ENCODE assay signal across 2 cellular contexts in genomic region chr1:35255276-35255675, GRCh38.
TF ChIP-seq lines count a peak whose summit lies in the region.

No MANE protein-coding gene starts in this region.

TF ChIP-seq in HEK293, 187 proteins besides CTCF, POLR2A, EP300 and RAD21 (continued from another document):
- TF ChIP-seq BCL6B (tag by site-specific recombination; IDR thresholded peaks at IDR 0.05), result peak; percentile 73; the same call in 1 of the 2 replicates
- no peak for TF ChIP-seq ZNF830 (tag by site-specific recombination; IDR thresholded peaks at IDR 0.05; ENCODE audit: low read depth)
- no peak for TF ChIP-seq GFI1B (tag by site-specific recombination; IDR thresholded peaks at IDR 0.05)

TF ChIP-seq in K562, 482 proteins besides CTCF, POLR2A, EP300 and RAD21 (continued from another document):
- TF ChIP-seq, protein P1, sequence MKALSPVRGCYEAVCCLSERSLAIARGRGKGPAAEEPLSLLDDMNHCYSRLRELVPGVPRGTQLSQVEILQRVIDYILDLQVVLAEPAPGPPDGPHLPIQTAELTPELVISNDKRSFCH (CRISPR knock-in tag; IDR thresholded peaks at IDR 0.05), result no peak
- TF ChIP-seq, protein P1 (tag; IDR thresholded peaks at IDR 0.05), result peak; percentile 18; the same call in 1 of the 2 replicates
- peak; percentile 72 for TF ChIP-seq NCOR1 (IDR thresholded peaks at IDR 0.05)
- peak; percentile 25 for TF ChIP-seq RFX1 (IDR thresholded peaks at IDR 0.05)
- no peak for TF ChIP-seq E2F5 (CRISPR knock-in tag; IDR thresholded peaks at IDR 0.05)
- 0 out of 4 replicates have a peak, but pooled peaks of 1 of the 2 experiments have one; percentile 31 for TF ChIP-seq MNT (conservative IDR thresholded peaks at IDR 0.05)
- TF ChIP-seq CBFA2T2 (conservative IDR thresholded peaks at IDR 0.05), result peak; percentile 63
- peak; percentile 68 for TF ChIP-seq MTA2 (IDR thresholded peaks at IDR 0.05; ENCODE audit: low read depth)
- no peak for TF ChIP-seq CEBPG (CRISPR knock-in tag; IDR thresholded peaks at IDR 0.05)
- no peak for TF ChIP-seq CEBPG (tag; conservative IDR thresholded peaks at IDR 0.05 in 1 of 2, IDR thresholded peaks at IDR 0.05 in 1 of 2)
- no peak for TF ChIP-seq HMBOX1 (IDR thresholded peaks at IDR 0.05)
- peak; percentile 89 for TF ChIP-seq ARID1B (IDR thresholded peaks at IDR 0.05)
- TF ChIP-seq RCOR1 (IDR thresholded peaks at IDR 0.05; ENCODE audit: borderline replicate concordance in 1 of 2, low read depth in 2 of 2, low read length in 2 of 2), result peak; percentile 83 to 98; a peak in 3 of 4 replicates
- TF ChIP-seq TAL1 (IDR thresholded peaks at IDR 0.05), result peak; percentile 81
- no peak for TF ChIP-seq MAFF (IDR thresholded peaks at IDR 0.05; ENCODE audit: low read length)
- TF ChIP-seq HDAC2 (IDR thresholded peaks at IDR 0.05), result peak; percentile 96
- TF ChIP-seq JUND (IDR thresholded peaks at IDR 0.05; ENCODE audit: borderline replicate concordance, low read depth, low read length), result no peak
- peak; percentile 11; the same call in 1 of the 3 replicates for TF ChIP-seq JUND (tag; IDR thresholded peaks at IDR 0.05; ENCODE audit: borderline replicate concordance, low read depth, low read length)
- peak; percentile 79 for TF ChIP-seq SMAD4 (CRISPR knock-in tag; conservative IDR thresholded peaks at IDR 0.05)
- TF ChIP-seq STAT5A (IDR thresholded peaks at IDR 0.05; ENCODE audit: borderline replicate concordance, low read length), result peak; percentile 76
- TF ChIP-seq ARNT (IDR thresholded peaks at IDR 0.05), result peak in 1 of 2 experiments; percentile 67; a peak in 1 of 4 replicates
- peak; percentile 72; the same call in 1 of the 2 replicates for TF ChIP-seq TEAD4 (IDR thresholded peaks at IDR 0.05; ENCODE audit: low read length)
- no peak for TF ChIP-seq TEAD4 (CRISPR knock-in tag; IDR thresholded peaks at IDR 0.05; ENCODE audit: borderline replicate concordance)
- 0 out of 2 replicates have a peak, but pooled peaks have one; percentile 56 for TF ChIP-seq SMARCA4 (IDR thresholded peaks at IDR 0.05)
- TF ChIP-seq CBFA2T3 (IDR thresholded peaks at IDR 0.05), result peak; percentile 82
- peak in 1 of 2 experiments; percentile 94; a peak in 2 of 4 replicates for TF ChIP-seq HDAC1 (IDR thresholded peaks at IDR 0.05)
- TF ChIP-seq TEAD1 (CRISPR knock-in tag; IDR thresholded peaks at IDR 0.05), result 0 out of 4 replicates have a peak, but pooled peaks of 1 of the 2 experiments have one; percentile 42
- TF ChIP-seq TCF3 (CRISPR knock-in tag; IDR thresholded peaks at IDR 0.05), result peak; percentile 66
- no peak for TF ChIP-seq E2F3 (CRISPR knock-in tag; IDR thresholded peaks at IDR 0.05)
- 0 out of 2 replicates have a peak, but pooled peaks have one; percentile 10 for TF ChIP-seq NR2F6 (CRISPR knock-in tag; IDR thresholded peaks at IDR 0.05)
- peak; percentile 47 for TF ChIP-seq CCNT2 (IDR thresholded peaks at IDR 0.05; ENCODE audit: borderline replicate concordance, extremely low read depth, insufficient read length, low read depth, low read length)
- TF ChIP-seq, protein P2, sequence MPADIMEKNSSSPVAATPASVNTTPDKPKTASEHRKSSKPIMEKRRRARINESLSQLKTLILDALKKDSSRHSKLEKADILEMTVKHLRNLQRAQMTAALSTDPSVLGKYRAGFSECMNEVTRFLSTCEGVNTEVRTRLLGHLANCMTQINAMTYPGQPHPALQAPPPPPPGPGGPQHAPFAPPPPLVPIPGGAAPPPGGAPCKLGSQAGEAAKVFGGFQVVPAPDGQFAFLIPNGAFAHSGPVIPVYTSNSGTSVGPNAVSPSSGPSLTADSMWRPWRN (IDR thresholded peaks at IDR 0.05; ENCODE audit: low read depth), result peak; percentile 76
- 0 out of 2 replicates have a peak, but pooled peaks have one; percentile 37 for TF ChIP-seq GATAD2B (IDR thresholded peaks at IDR 0.05; ENCODE audit: borderline replicate concordance)
- TF ChIP-seq EP400 (IDR thresholded peaks at IDR 0.05), result peak; percentile 19; the same call in 1 of the 2 replicates
- TF ChIP-seq, protein P3, sequence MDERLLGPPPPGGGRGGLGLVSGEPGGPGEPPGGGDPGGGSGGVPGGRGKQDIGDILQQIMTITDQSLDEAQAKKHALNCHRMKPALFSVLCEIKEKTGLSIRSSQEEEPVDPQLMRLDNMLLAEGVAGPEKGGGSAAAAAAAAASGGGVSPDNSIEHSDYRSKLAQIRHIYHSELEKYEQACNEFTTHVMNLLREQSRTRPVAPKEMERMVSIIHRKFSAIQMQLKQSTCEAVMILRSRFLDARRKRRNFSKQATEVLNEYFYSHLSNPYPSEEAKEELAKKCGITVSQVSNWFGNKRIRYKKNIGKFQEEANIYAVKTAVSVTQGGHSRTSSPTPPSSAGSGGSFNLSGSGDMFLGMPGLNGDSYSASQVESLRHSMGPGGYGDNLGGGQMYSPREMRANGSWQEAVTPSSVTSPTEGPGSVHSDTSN (CRISPR knock-in tag; IDR thresholded peaks at IDR 0.05; ENCODE audit: low read depth), result no peak
- TF ChIP-seq, protein P3 (tag; conservative IDR thresholded peaks at IDR 0.05; ENCODE audit: low read depth), result peak; percentile 63
